ENCODE assay signal across 24 cellular contexts in genomic region chr13:64078480-64078936, GRCh38.
DNase-seq lines count a peak whose midpoint lies in the region; ATAC-seq and TF ChIP-seq lines count a peak whose summit lies in the region.
"Had no signal": no experiment of that assay in that cellular context is flagged by ENCODE, and none has a peak within 500 bp of the region (broad histone marks: within the 10 kb centered on the region; RNA-seq: fewer than 3 reads in every experiment).

No MANE protein-coding gene starts in this region.

- CTCF ChIA-PET in activated CD4-positive, alpha-beta T cell treated with anti-CD3 and anti-CD28 coated beads for 36 hours (lab: Charles Lee): no interaction called here

- H3K9me3 ChIP-seq in osteoblast (ENCODE audit: low read depth, low read length): no peaks in the 10 kb centered on the region
- H3K9me3 ChIP-seq: pancreas had no signal

- POLR2A ChIA-PET in activated CD4-positive, alpha-beta T cell treated with anti-CD3 and anti-CD28 coated beads for 36 hours (lab: Charles Lee): no interaction called here

- no peaks in the 10 kb centered on the region for H3K79me2 ChIP-seq in osteoblast (ENCODE audit: insufficient read depth, low read length)

- ATAC-seq in activated CD4-positive, alpha-beta T cell treated with anti-CD3 and anti-CD28 coated beads for 36 hours: no peak
- ATAC-seq: natural killer cell treated with Interleukin-12 subunit alpha and Interleukin-12 subunit beta and Interleukin-15 and Interleukin-18, amount 100 ng/mL, for 72 hours; pancreas; stimulated activated naive CD8-positive, alpha-beta T cell treated with anti-CD3 and anti-CD28 coated beads, Interleukin-15, Interleukin-2, amounts not matched to agents 100 U/mL and 50 U/mL, for 24 hours had no signal

- no peak overlapping the region for H3K4me3 Mint-ChIP-seq in activated CD4-positive, alpha-beta T cell treated with anti-CD3 and anti-CD28 coated beads for 36 hours
- H3K4me3 Mint-ChIP-seq: activated CD4-positive, alpha-beta T cell treated with anti-CD3 and anti-CD28 coated beads, Interleukin-2, amount 10 ng/mL, durations not matched to agents 7 days and 5 days; CD14-positive monocyte; natural killer cell treated with Interleukin-12 subunit alpha and Interleukin-12 subunit beta and Interleukin-15 and Interleukin-18, amount 100 ng/mL, for 72 hours had no signal

- no peak overlapping the region for H3K4me3 ChIP-seq in osteoblast (ENCODE audit: insufficient read depth, low read length)
- H3K4me3 ChIP-seq: pancreas, Peyer's patch had no signal

- no peak overlapping the region for H3K4me2 ChIP-seq in osteoblast (ENCODE audit: insufficient read depth, low read length)

- H3K4me1 Mint-ChIP-seq in activated CD4-positive, alpha-beta T cell treated with anti-CD3 and anti-CD28 coated beads for 36 hours: no peaks in the 10 kb centered on the region
- H3K4me1 Mint-ChIP-seq: activated CD4-positive, alpha-beta T cell treated with anti-CD3 and anti-CD28 coated beads, Interleukin-2, amount 10 ng/mL, durations not matched to agents 7 days and 5 days had no signal

- H2AFZ ChIP-seq in osteoblast (ENCODE audit: low read length): no peak overlapping the region

- H3K36me3 Mint-ChIP-seq in activated CD4-positive, alpha-beta T cell treated with anti-CD3 and anti-CD28 coated beads for 36 hours (ENCODE audit: low read depth): no peaks in the 10 kb centered on the region
- H3K36me3 Mint-ChIP-seq: CD14-positive monocyte; natural killer cell treated with Interleukin-12 subunit alpha and Interleukin-12 subunit beta and Interleukin-15 and Interleukin-18, amount 100 ng/mL, for 72 hours had no signal

- H3K27me3 ChIP-seq in osteoblast (ENCODE audit: insufficient read depth, low read length): no peaks in the 10 kb centered on the region
- H3K27me3 ChIP-seq: pancreas, Peyer's patch had no signal

- H3K36me3 ChIP-seq in osteoblast (ENCODE audit: insufficient read depth, low read length): no peaks in the 10 kb centered on the region
- H3K36me3 ChIP-seq: pancreas, Peyer's patch had no signal

- no peak overlapping the region for H3K27ac ChIP-seq in osteoblast (ENCODE audit: low read depth, low read length)
- H3K27ac ChIP-seq: pancreas, Peyer's patch, VCaP had no signal

- no peaks in the 10 kb centered on the region for H4K20me1 ChIP-seq in osteoblast (ENCODE audit: insufficient read depth, low read length)

- peaks cover 8% of the 10 kb centered on the region for H3K9me3 Mint-ChIP-seq in activated CD4-positive, alpha-beta T cell treated with anti-CD3 and anti-CD28 coated beads for 36 hours (ENCODE audit: low read depth)

- in situ Hi-C loops in GM13976 (cut with MboI; ENCODE audit: low sequenced_read_pairs, unreplicated experiment): no loop called here

- intact Hi-C loops in activated CD4-positive, alpha-beta T cell treated with anti-CD3 and anti-CD28 coated beads for 36 hours (cut with DNase I, micrococcal nuclease): no loop called here

- TF ChIP-seq CTCF in GM13976 (IDR thresholded peaks at IDR 0.05; ENCODE audit: borderline replicate concordance, control extremely low read depth, extremely low read depth, insufficient read depth, missing control alignments) (no peak), osteoblast (IDR thresholded peaks at IDR 0.05; ENCODE audit: extremely low read depth, low read depth, low read length) (no peak)

- H3K27me3 Mint-ChIP-seq in activated CD4-positive, alpha-beta T cell treated with anti-CD3 and anti-CD28 coated beads for 36 hours: no peaks in the 10 kb centered on the region
- H3K27me3 Mint-ChIP-seq: activated CD4-positive, alpha-beta T cell treated with anti-CD3 and anti-CD28 coated beads, Interleukin-2, amount 10 ng/mL, durations not matched to agents 7 days and 5 days; natural killer cell treated with Interleukin-12 subunit alpha and Interleukin-12 subunit beta and Interleukin-15 and Interleukin-18, amount 100 ng/mL, for 72 hours had no signal

- DNase-seq in GM13976 (ENCODE audit: low spot score) (peak; percentile 4), HuH-7.5 (ENCODE audit: low spot score) (peak; percentile 19), RPMI8226 (peak; percentile 42), osteoblast (ENCODE audit: insufficient read length, low spot score, missing footprints) (peak; percentile 27), A172 (ENCODE audit: low spot score) (no peak), NCI-H524 (lab: John Stamatoyannopoulos, UW) (no peak), NCI-H1092 (lab: John Stamatoyannopoulos, UW) (no peak)
- no peak for DNase-seq in activated CD4-positive, alpha-beta T cell treated with anti-CD3 and anti-CD28 coated beads for 36 hours
- DNase-seq: activated CD4-positive, alpha-beta T cell treated with anti-CD3 and anti-CD28 coated beads, Interleukin-2, amount 10 ng/mL, durations not matched to agents 7 days and 5 days; activated naive CD4-positive, alpha-beta T cell treated with anti-CD3 and anti-CD28 coated beads, Interleukin-2, amount 50 U/mL, for 16 hours; Calu3; caudate nucleus; dermis blood vessel endothelial cell; KBM-7; NCI-H2029; NCI-H226; NK-92 treated with Interleukin-12 subunit alpha and Interleukin-12 subunit beta, amount 100 ng/mL, for 24 hours; Peyer's patch; stimulated activated CD4-positive, alpha-beta T cell treated with anti-CD3 and anti-CD28 coated beads, Interleukin-15, amount 100 ng/mL, for 24 hours; stimulated activated naive CD8-positive, alpha-beta T cell treated with anti-CD3 and anti-CD28 coated beads, Interleukin-15, Interleukin-2, amounts not matched to agents 100 U/mL and 50 U/mL, for 24 hours had no signal

- H3K27ac Mint-ChIP-seq in activated CD4-positive, alpha-beta T cell treated with anti-CD3 and anti-CD28 coated beads for 36 hours: no peak overlapping the region
- H3K27ac Mint-ChIP-seq: activated CD4-positive, alpha-beta T cell treated with anti-CD3 and anti-CD28 coated beads, Interleukin-2, amount 10 ng/mL, durations not matched to agents 7 days and 5 days; CD14-positive monocyte; natural killer cell treated with Interleukin-12 subunit alpha and Interleukin-12 subunit beta and Interleukin-15 and Interleukin-18, amount 100 ng/mL, for 72 hours had no signal

- no peaks in the 10 kb centered on the region for H3K4me1 ChIP-seq in osteoblast (ENCODE audit: insufficient read depth, low read length)
- H3K4me1 ChIP-seq: pancreas, Peyer's patch had no signal

Comparison
In these comparisons a context has a peak if more than half of its experiments do, and no peak if none do; other contexts are left out.
1. DNase-seq: peak in GM13976 (single experiment), HuH-7.5 (single experiment), RPMI8226 (single experiment) and osteoblast (single experiment); none in activated CD4-positive, alpha-beta T cell treated with anti-CD3 and anti-CD28 coated beads for 36 hours (single experiment), A172 (single experiment), NCI-H524 (0 of 2) and NCI-H1092 (single experiment).